ENCODE assay signal across 20 cellular contexts in genomic region chr11:121898913-121899312, GRCh38.
"Had no signal": no experiment of that assay in that cellular context is flagged by ENCODE, and none has a peak within 500 bp of the region (broad histone marks: within the 10 kb centered on the region; RNA-seq: fewer than 3 reads in every experiment).

No MANE protein-coding gene starts in this region.

- H3K36me3 ChIP-seq: esophagus muscularis mucosa, left lung, spleen, upper lobe of right lung had no signal

- H3K36me3 Mint-ChIP-seq: activated naive CD8-positive, alpha-beta T cell treated with anti-CD3 and anti-CD28 coated beads, Interleukin-2, amount 10 ng/mL, durations not matched to agents 7 days and 5 days; naive thymus-derived CD4-positive, alpha-beta T cell; T-cell had no signal

- ATAC-seq: left lung; naive thymus-derived CD4-positive, alpha-beta T cell; T-cell; upper lobe of right lung had no signal

- H3K9me3 ChIP-seq: esophagus muscularis mucosa, left lung, spleen, upper lobe of right lung had no signal

- H3K4me1 ChIP-seq: left lung, upper lobe of right lung had no signal

- H3K4me1 Mint-ChIP-seq: activated naive CD8-positive, alpha-beta T cell treated with anti-CD3 and anti-CD28 coated beads, Interleukin-2, amount 10 ng/mL, durations not matched to agents 7 days and 5 days; T-cell had no signal

- H3K27ac Mint-ChIP-seq: activated B cell treated with CpG ODN at 0.5 μM for 24 hours; activated naive CD4-positive, alpha-beta T cell treated with anti-CD3 and anti-CD28 coated beads for 36 hours; activated naive CD8-positive, alpha-beta T cell treated with anti-CD3 and anti-CD28 coated beads, Interleukin-2, amount 10 ng/mL, durations not matched to agents 7 days and 5 days; naive thymus-derived CD4-positive, alpha-beta T cell; progenitor cell of endocrine pancreas; T-cell had no signal

- H3K27me3 ChIP-seq: esophagus muscularis mucosa, left lung, upper lobe of right lung had no signal

- H3K4me3 ChIP-seq: coronary artery, esophagus muscularis mucosa, left lung, spleen, upper lobe of right lung had no signal

- H3K4me3 Mint-ChIP-seq: activated B cell treated with CpG ODN at 0.5 μM for 24 hours; activated naive CD4-positive, alpha-beta T cell treated with anti-CD3 and anti-CD28 coated beads for 36 hours; activated naive CD8-positive, alpha-beta T cell treated with anti-CD3 and anti-CD28 coated beads, Interleukin-2, amount 10 ng/mL, durations not matched to agents 7 days and 5 days; naive thymus-derived CD4-positive, alpha-beta T cell; T-cell had no signal

- H3K9me3 Mint-ChIP-seq: activated B cell treated with CpG ODN at 0.5 μM for 24 hours; activated naive CD4-positive, alpha-beta T cell treated with anti-CD3 and anti-CD28 coated beads for 36 hours had no signal

- H3K27ac ChIP-seq: coronary artery, esophagus muscularis mucosa, left lung, spleen, upper lobe of right lung had no signal

- DNase-seq: activated B cell treated with CpG ODN at 0.5 μM for 24 hours; activated CD4-positive, alpha-beta T cell treated with anti-CD3 and anti-CD28 coated beads for 4 hours; activated CD4-positive, alpha-beta T cell treated with anti-CD3 and anti-CD28 coated beads, Interleukin-2, amount 50 U/mL, for 48 hours; activated CD8-positive, alpha-beta memory T cell treated with anti-CD3 and anti-CD28 coated beads, Interleukin-2, amount 50 U/mL, for 48 hours; activated effector memory CD4-positive, alpha-beta T cell treated with Interleukin-2 at 50 U/mL for 16 hours; activated naive CD4-positive, alpha-beta T cell treated with anti-CD3 and anti-CD28 coated beads for 36 hours; activated naive CD8-positive, alpha-beta T cell treated with anti-CD3 and anti-CD28 coated beads, Interleukin-2, amount 10 ng/mL, durations not matched to agents 7 days and 5 days; activated T-cell treated with anti-CD3 and anti-CD28 coated beads, Interleukin-2, amount 50 U/mL, for 48 hours; amygdala; cerebellar nuclear complex; left lung; naive thymus-derived CD4-positive, alpha-beta T cell; spleen; stimulated activated CD4-positive, alpha-beta T cell treated with anti-CD3 and anti-CD28 coated beads, Interleukin-4, amount 100 ng/mL, for 1 hour; stimulated activated naive CD4-positive, alpha-beta T cell; T-cell; upper lobe of right lung had no signal

- H3K27me3 Mint-ChIP-seq: progenitor cell of endocrine pancreas had no signal
